Comparison of ENCODE assay signal across 14 cellular contexts in genomic region chr6:49264496-49264895, GRCh38.
A peak's percentile ranks its signal among the peaks of the same experiment; 100 is the strongest.
DNase-seq lines count a peak whose midpoint lies in the region; ATAC-seq and TF ChIP-seq lines count a peak whose summit lies in the region.
"Had no signal": no experiment of that assay in that cellular context is flagged by ENCODE, and none has a peak within 500 bp of the region (broad histone marks: within the 10 kb centered on the region; RNA-seq: fewer than 3 reads in every experiment).

No MANE protein-coding gene starts in this region.

- no peaks in the 10 kb centered on the region for H3K4me1 Mint-ChIP-seq in H9
- H3K4me1 Mint-ChIP-seq: CD4-positive, alpha-beta memory T cell had no signal

- H2BK12ac ChIP-seq in H9 (ENCODE audit: insufficient read length, low read depth, low read length), result no peak overlapping the region

- H3K27ac ChIP-seq in H9 (ENCODE audit: insufficient read length, low read depth, low read length) (no peak overlapping the region), mammary epithelial cell (ENCODE audit: insufficient read depth, low read depth, low read length) (no peak overlapping the region)
- H3K27ac ChIP-seq: A549, C4-2B had no signal

- no peak overlapping the region for H3K23ac ChIP-seq in H9 (ENCODE audit: insufficient read length, low read depth, low read length)

- no peaks in the 10 kb centered on the region for H3K23me2 ChIP-seq in H9 (ENCODE audit: insufficient read length, low read depth, low read length, poor library complexity, severe bottlenecking)

- H2AK5ac ChIP-seq in H9 (ENCODE audit: insufficient read length, low read length), result no peak overlapping the region

- no peak overlapping the region for H3K18ac ChIP-seq in H9 (ENCODE audit: insufficient read length, low read depth, low read length)

- in situ Hi-C loops in mammary epithelial cell (cut with MboI; ENCODE audit: low sequenced_read_pairs in 2 of 2), result no loop called here

- H3K27me3 Mint-ChIP-seq in H9 (ENCODE audit: low read depth), result no peaks in the 10 kb centered on the region
- H3K27me3 Mint-ChIP-seq: CD4-positive, alpha-beta memory T cell had no signal

- H3K27ac Mint-ChIP-seq in H9, result no peak overlapping the region
- H3K27ac Mint-ChIP-seq: CD4-positive, alpha-beta memory T cell had no signal

- H2AFZ ChIP-seq in H9 (ENCODE audit: low read length) (no peak overlapping the region), mammary epithelial cell (ENCODE audit: low read depth, low read length) (peak overlapping the region; percentile 78)

- intact Hi-C loops in mammary epithelial cell (cut with micrococcal nuclease) (no loop called here), sciatic nerve (cut with DNase I) (no loop called here)

- peak; percentile 34 for ATAC-seq in sciatic nerve
- ATAC-seq: A549 had no signal

- H4K20me1 ChIP-seq in H9 (ENCODE audit: control insufficient read depth, insufficient read depth, insufficient read length) (no peaks in the 10 kb centered on the region), mammary epithelial cell (ENCODE audit: insufficient read depth, low read length) (no peaks in the 10 kb centered on the region)

- H3K79me1 ChIP-seq in H9 (ENCODE audit: insufficient read depth, low read depth, low read length, poor library complexity, severe bottlenecking), result no peaks in the 10 kb centered on the region

- no peaks in the 10 kb centered on the region for H3K9me3 ChIP-seq in H9 (ENCODE audit: control insufficient read depth, low read depth, low read length)
- no peaks in the 10 kb centered on the region for H3K9me3 ChIP-seq in mammary epithelial cell (replicated peaks; ENCODE audit: insufficient read depth, low read length)
- H3K9me3 ChIP-seq: A549, BE2C had no signal

- no peak overlapping the region for H2BK5ac ChIP-seq in H9 (ENCODE audit: insufficient read length, low read length)

- H3K4ac ChIP-seq in H9 (ENCODE audit: low read depth, low read length), result no peak overlapping the region

- TF ChIP-seq CTCF in GM12865 (IDR thresholded peaks at IDR 0.05; ENCODE audit: insufficient read depth, low read depth, low read length, missing control alignments), result no peak
- no peak for TF ChIP-seq CTCF in H9 (conservative IDR thresholded peaks at IDR 0.05)
- TF ChIP-seq CTCF in mammary epithelial cell (conservative IDR thresholded peaks at IDR 0.05 in 1 of 2, IDR thresholded peaks at IDR 0.05 in 1 of 2; ENCODE audit: extremely low read depth in 1 of 2, insufficient read depth in 1 of 2, low read depth in 1 of 2, low read length in 2 of 2), result no peak

- H2BK15ac ChIP-seq in H9 (ENCODE audit: low read depth, low read length), result no peak overlapping the region

- no TSS peak for BruUV-seq in mammary epithelial cell (replicated peaks; lab: Mats Ljungman, UMichigan)

- H4K8ac ChIP-seq in H9 (replicated peaks; ENCODE audit: insufficient read length, low read depth, low read length), result no peak overlapping the region

- H3K14ac ChIP-seq in H9 (ENCODE audit: insufficient read depth, low read length), result no peak overlapping the region

- H2BK120ac ChIP-seq in H9 (ENCODE audit: low read depth, low read length, poor library complexity, severe bottlenecking), result no peak overlapping the region

- peak; percentile 2 for DNase-seq in GM12865 (ENCODE audit: low read depth)
- DNase-seq in H9, result peak; percentile 28
- DNase-seq in mammary epithelial cell, result no peak
- DNase-seq in sciatic nerve (ENCODE audit: low spot score), result no peak
- DNase-seq in activated gamma-delta T cell treated with Interleukin-2 at 50 U/mL for 16 hours, result no peak
- DNase-seq in NCI-H1694 treated with DMSO at 0.1 percent for 48 hours (lab: John Stamatoyannopoulos, UW), result no peak
- no peak for DNase-seq in NCI-H69 (lab: John Stamatoyannopoulos, UW)
- DNase-seq: BE2C; CD4-positive, alpha-beta memory T cell; H7; IMR-90; KBM-7 had no signal

- H3T11ph ChIP-seq in H9 (ENCODE audit: low read length), result no peak overlapping the region

- H3K36me3 Mint-ChIP-seq in H9 (ENCODE audit: insufficient read depth in 1 of 3, low read depth in 3 of 3), result peaks cover 0 to 15% (median 7%) of the 10 kb centered on the region in 3 experiments; a peak in 4 of 7 replicates
- H3K36me3 Mint-ChIP-seq: CD4-positive, alpha-beta memory T cell had no signal

- H3K36me3 ChIP-seq in mammary epithelial cell (ENCODE audit: insufficient read depth, low read length), result no peaks in the 10 kb centered on the region
- H3K36me3 ChIP-seq: BE2C had no signal

- H4K91ac ChIP-seq in H9 (ENCODE audit: insufficient read length, low read depth, low read length), result no peak overlapping the region

- H3K4me3 ChIP-seq in GM12865 (ENCODE audit: low read depth, low read length) (no peak overlapping the region), mammary epithelial cell (replicated peaks in 1 of 3; ENCODE audit: insufficient read depth in 1 of 3, low read depth in 2 of 3, low read length in 3 of 3) (no peak overlapping the region)
- H3K4me3 ChIP-seq: A549 had no signal

- dilution Hi-C loops in mammary epithelial cell (cut with HindIII; ENCODE audit: low sequenced_read_pairs), result no loop called here

- H2BK20ac ChIP-seq in H9 (ENCODE audit: low read depth, low read length, poor library complexity, severe bottlenecking), result no peak overlapping the region

- CTCF ChIA-PET in mammary epithelial cell (lab: Charles Lee; ENCODE audit: low non-redundant PET), result no interaction called here

- WGBS in H9 (ENCODE audit: extremely low coverage, insufficient read length, low lambda C conversion rate), result no CpG with 5 or more reads among the region's 7 CpGs
- 100% methylated on average over 3 of the region's 7 CpGs for WGBS in mammary epithelial cell (ENCODE audit: low coverage, missing lambda C conversion rate)

- H4K5ac ChIP-seq in H9 (ENCODE audit: insufficient read length, low read depth, low read length), result no peak overlapping the region

- H3K4me2 ChIP-seq in H9 (ENCODE audit: insufficient read depth, insufficient read length, low read length), result no peak overlapping the region
- H3K4me2 ChIP-seq in mammary epithelial cell (ENCODE audit: insufficient read depth, low read depth, low read length), result peak overlapping the region; percentile 14
- H3K4me2 ChIP-seq: A549 had no signal

- H3K9ac ChIP-seq in H9 (ENCODE audit: extremely low read depth, insufficient read length, low read length) (no peak overlapping the region), mammary epithelial cell (ENCODE audit: insufficient read depth, low read length) (no peak overlapping the region)

- no peaks in the 10 kb centered on the region for H3K27me3 ChIP-seq in H9 (ENCODE audit: insufficient read depth, low read length)
- H3K27me3 ChIP-seq in mammary epithelial cell (ENCODE audit: insufficient read depth, low read length), result no peaks in the 10 kb centered on the region
- H3K27me3 ChIP-seq: BE2C had no signal

- H3K4me1 ChIP-seq in H9 (ENCODE audit: insufficient read depth, low read length), result no peaks in the 10 kb centered on the region
- peaks cover 8% of the 10 kb centered on the region for H3K4me1 ChIP-seq in mammary epithelial cell (ENCODE audit: insufficient read depth, low read length)
- H3K4me1 ChIP-seq: A549, BE2C had no signal

- no peak overlapping the region for H3K56ac ChIP-seq in H9 (ENCODE audit: insufficient read length, low read depth, low read length)

- H3K4me3 Mint-ChIP-seq in H9, result no peak overlapping the region
- H3K4me3 Mint-ChIP-seq: CD4-positive, alpha-beta memory T cell had no signal

- H3K79me2 ChIP-seq in H9 (ENCODE audit: insufficient read depth, low read length) (no peaks in the 10 kb centered on the region), mammary epithelial cell (ENCODE audit: insufficient read depth, low read length) (no peaks in the 10 kb centered on the region)

- H3K9me3 Mint-ChIP-seq in H9, result peaks cover 6 to 9% of the 10 kb centered on the region in 2 experiments; a peak in 3 of 5 replicates

Comparison
In these comparisons a context has a peak if more than half of its experiments do, and no peak if none do; other contexts are left out.
1. DNase-seq: peak in GM12865 (single experiment) and H9 (single experiment); none in mammary epithelial cell (single experiment), sciatic nerve (single experiment), activated gamma-delta T cell treated with Interleukin-2 at 50 U/mL for 16 hours (single experiment), NCI-H1694 treated with DMSO at 0.1 percent for 48 hours (single experiment) and NCI-H69 (single experiment).